Comparison of ENCODE assay signal across 19 cellular contexts in the genomic region with DNA sequence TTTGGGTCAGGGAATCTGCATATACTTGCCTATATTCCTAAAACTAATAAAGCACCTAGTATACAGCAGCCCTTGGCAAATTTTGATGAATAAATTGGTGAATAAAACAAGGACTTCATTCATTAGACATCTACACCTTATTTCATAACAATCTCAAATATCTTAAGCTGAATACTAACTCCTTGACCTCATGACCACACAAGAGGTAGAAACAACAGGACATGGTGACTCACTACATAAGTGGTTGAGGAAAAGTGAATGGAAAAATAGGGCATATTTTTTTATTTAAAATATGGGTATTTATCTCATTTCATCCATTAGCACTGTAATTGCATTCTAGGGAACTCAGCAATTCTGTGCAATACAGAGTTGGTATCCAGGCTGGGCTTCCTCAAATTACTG. TPM values are rescaled to one million over a fixed set of nuclear protein-coding genes. Genes with fewer than 3 reads are reported as not detected.
DNase-seq lines count a peak whose midpoint lies in the region; TF ChIP-seq lines count a peak whose summit lies in the region.
"Had no signal": no experiment of that assay in that cellular context is flagged by ENCODE, and none has a peak within 500 bp of the region (broad histone marks: within the 10 kb centered on the region; RNA-seq: fewer than 3 reads in every experiment).

No MANE protein-coding gene starts in this region.

- no peak for TF ChIP-seq CTCF in brain microvascular endothelial cell (IDR thresholded peaks at IDR 0.05; ENCODE audit: low read depth, low read length, missing control alignments)
- no peak for TF ChIP-seq CTCF in kidney epithelial cell (IDR thresholded peaks at IDR 0.05; ENCODE audit: insufficient read depth, low read length, poor library complexity, severe bottlenecking)
- TF ChIP-seq CTCF in suprapubic skin (IDR thresholded peaks at IDR 0.05): no peak

- no peak for TF ChIP-seq POLR2A in suprapubic skin (IDR thresholded peaks at IDR 0.05)

- DNase-seq in A172 (ENCODE audit: low spot score) (peak; percentile 74), M059J (ENCODE audit: low read depth) (peak; percentile 84), brain microvascular endothelial cell (peak; percentile 39), kidney epithelial cell (ENCODE audit: low read depth) (peak; percentile 31), suprapubic skin (ENCODE audit: low spot score in 2 of 2) (no peak), posterior cingulate gyrus (no peak)
- DNase-seq in activated effector memory CD4-positive, alpha-beta T cell treated with Interleukin-2 at 50 U/mL for 16 hours: no peak
- DNase-seq in activated CD8-positive, alpha-beta memory T cell treated with anti-CD3 and anti-CD28 coated beads, Interleukin-2, amount 50 U/mL, for 48 hours: no peak
- DNase-seq: 8988T; activated CD4-positive, alpha-beta T cell treated with anti-CD3 and anti-CD28 coated beads for 1 hour; activated naive CD4-positive, alpha-beta T cell treated with anti-CD3 and anti-CD28 coated beads for 36 hours; effector memory CD8-positive, alpha-beta T cell; GDM1; Karpas-422; NCI-H1436; right cardiac atrium; stimulated activated CD4-positive, alpha-beta T cell treated with anti-CD3 and anti-CD28 coated beads, Interleukin-4, amount 100 ng/mL, for 1 hour; T-helper 2 cell; thyroid gland had no signal

- TF ChIP-seq EP300 in suprapubic skin (IDR thresholded peaks at IDR 0.05): no peak

- in situ Hi-C loops in brain microvascular endothelial cell (cut with HindIII; ENCODE audit: low pct_ligation_motif_present, low sequenced_read_pairs): no loop called here

- no peak overlapping the region for H3K4me3 ChIP-seq in brain microvascular endothelial cell (ENCODE audit: low read depth, low read length)
- H3K4me3 ChIP-seq in kidney epithelial cell (ENCODE audit: low read depth, low read length): no peak overlapping the region
- no peak overlapping the region for H3K4me3 ChIP-seq in suprapubic skin
- H3K4me3 ChIP-seq: thyroid gland had no signal

- H3K27me3 ChIP-seq in brain microvascular endothelial cell (replicated peaks) (no peaks in the 10 kb centered on the region), kidney epithelial cell (ENCODE audit: control insufficient read depth, insufficient read depth, low read length) (no peaks in the 10 kb centered on the region), suprapubic skin (no peaks in the 10 kb centered on the region)
- H3K27me3 ChIP-seq: thyroid gland had no signal

- no peaks in the 10 kb centered on the region for H3K9me3 ChIP-seq in suprapubic skin
- H3K9me3 ChIP-seq: thyroid gland had no signal

- H3K27ac ChIP-seq in brain microvascular endothelial cell (no peak overlapping the region), suprapubic skin (no peak overlapping the region)

- no peaks in the 10 kb centered on the region for H3K36me3 ChIP-seq in brain microvascular endothelial cell (replicated peaks)
- H3K36me3 ChIP-seq in kidney epithelial cell (ENCODE audit: control insufficient read depth, insufficient read depth, low read length): no peaks in the 10 kb centered on the region
- H3K36me3 ChIP-seq in suprapubic skin: no peaks in the 10 kb centered on the region
- H3K36me3 ChIP-seq: thyroid gland had no signal

- H3K4me1 ChIP-seq in suprapubic skin: no peaks in the 10 kb centered on the region

- intact Hi-C loops in posterior cingulate gyrus (cut with DNase I): no loop called here

RNA-seq across cellular contexts. Expression of gene STAC, which starts 7.8 kb away (rescaled TPM):
- 1.1 and 1.2 TPM in 2 replicates for total RNA-seq in A172 (2014; rRNA removed; shearing (Covaris generic))
- 19.6 and 22.3 TPM in 2 replicates for total RNA-seq in M059J (2014; rRNA removed; shearing (Covaris generic))
- total RNA-seq in kidney epithelial cell (15.3 and 17.5 TPM in 2 replicates), suprapubic skin (1 to 10 TPM in 1 of 4 donors, under 1 TPM in 3; 0.45 to 5.1 (median 0.63) TPM)
- total RNA-seq: activated naive CD4-positive, alpha-beta T cell treated with anti-CD3 and anti-CD28 coated beads for 36 hours had no signal

Comparison
In these comparisons a context has a peak if more than half of its experiments do, and no peak if none do; other contexts are left out.
1. DNase-seq: peak in A172 (single experiment), M059J (single experiment), brain microvascular endothelial cell (single experiment) and kidney epithelial cell (single experiment); none in activated effector memory CD4-positive, alpha-beta T cell treated with Interleukin-2 at 50 U/mL for 16 hours (single experiment), suprapubic skin (0 of 2), activated CD8-positive, alpha-beta memory T cell treated with anti-CD3 and anti-CD28 coated beads, Interleukin-2, amount 50 U/mL, for 48 hours (single experiment) and posterior cingulate gyrus (0 of 10).